ENCODE assay signal across 14 cellular contexts in the genomic region with DNA sequence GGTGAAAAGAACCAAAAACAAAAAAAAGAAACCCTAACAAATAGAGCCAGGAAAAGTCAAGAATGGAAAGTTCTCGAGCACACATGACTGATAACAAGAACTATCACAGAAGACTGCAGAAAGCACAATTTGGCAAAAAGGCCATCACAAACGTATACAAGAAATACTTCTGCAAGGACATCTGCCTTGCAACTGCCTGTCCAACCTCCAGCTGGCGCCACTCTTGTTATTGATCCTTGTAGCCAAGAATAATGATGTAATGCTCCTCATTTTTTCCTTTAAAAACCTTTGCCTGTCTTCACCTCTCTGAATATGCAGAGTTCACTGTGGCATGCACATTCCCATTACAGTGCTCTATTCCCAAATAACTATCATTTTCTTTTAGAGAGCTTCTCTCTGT.
DNase-seq lines count a peak whose midpoint lies in the region; ATAC-seq and TF ChIP-seq lines count a peak whose summit lies in the region.
"Had no signal": no experiment of that assay in that cellular context is flagged by ENCODE, and none has a peak within 500 bp of the region (broad histone marks: within the 10 kb centered on the region; RNA-seq: fewer than 3 reads in every experiment).

No MANE protein-coding gene starts in this region.

- no peak overlapping the region for H3K4me3 Mint-ChIP-seq in T-helper 2 cell treated with Interferon-gamma antibody and Interleukin-4, amounts not matched to agents 5 μg/mL and 100 μg/mL, for 36 hours
- H3K4me3 Mint-ChIP-seq: CD4-positive, alpha-beta T cell had no signal

- H3K27ac ChIP-seq in OCI-LY3 (ENCODE audit: low read length): no peak overlapping the region

- no peaks in the 10 kb centered on the region for H3K36me3 ChIP-seq in OCI-LY3 (replicated peaks; ENCODE audit: low read depth, low read length)

- no peaks in the 10 kb centered on the region for H3K36me3 Mint-ChIP-seq in T-helper 2 cell treated with Interferon-gamma antibody and Interleukin-4, amounts not matched to agents 5 μg/mL and 100 μg/mL, for 36 hours (ENCODE audit: low read depth)

- no peaks in the 10 kb centered on the region for H3K9me3 ChIP-seq in OCI-LY3 (ENCODE audit: insufficient read depth, low read length)

- peak overlapping the region; percentile 18; the same call in 1 of the 2 replicates for H2AFZ ChIP-seq in OCI-LY3 (ENCODE audit: low read depth, low read length)

- no peaks in the 10 kb centered on the region for H3K79me2 ChIP-seq in OCI-LY3 (ENCODE audit: low read length)

- in situ Hi-C loops in ACHN (cut with HindIII; ENCODE audit: low pct_ligation_motif_present, low pct_unique_long_range_greater_than_20kb, low sequenced_read_pairs): no loop called here

- DNase-seq in ACHN (peak; percentile 6), fibroblast of villous mesenchyme (ENCODE audit: low read depth) (peak; percentile 11), NCI-H748 (lab: John Stamatoyannopoulos, UW; ENCODE audit: unreplicated experiment) (no peak), UCSD-AML1 (lab: John Stamatoyannopoulos, UW; ENCODE audit: unreplicated experiment) (no peak)
- DNase-seq in T-helper 2 cell treated with Interferon-gamma antibody and Interleukin-4, amounts not matched to agents 5 μg/mL and 100 μg/mL, for 36 hours (ENCODE audit: low spot score): no peak
- DNase-seq: activated CD4-positive, CD25-positive, alpha-beta regulatory T cell; caudate nucleus; CD4-positive, alpha-beta T cell; NCI-H2081; posterior cingulate gyrus; stimulated activated CD4-positive, alpha-beta T cell treated with anti-CD3 and anti-CD28 coated beads, Interleukin-4, amount 100 ng/mL, for 4 hours had no signal

- no peak overlapping the region for H3K27ac Mint-ChIP-seq in T-helper 2 cell treated with Interferon-gamma antibody and Interleukin-4, amounts not matched to agents 5 μg/mL and 100 μg/mL, for 36 hours
- H3K27ac Mint-ChIP-seq: CD4-positive, alpha-beta T cell had no signal

- no peaks in the 10 kb centered on the region for H3K27me3 Mint-ChIP-seq in T-helper 2 cell treated with Interferon-gamma antibody and Interleukin-4, amounts not matched to agents 5 μg/mL and 100 μg/mL, for 36 hours (ENCODE audit: low read depth)
- H3K27me3 Mint-ChIP-seq: CD4-positive, alpha-beta T cell had no signal

- H3K4me1 Mint-ChIP-seq in T-helper 2 cell treated with Interferon-gamma antibody and Interleukin-4, amounts not matched to agents 5 μg/mL and 100 μg/mL, for 36 hours (ENCODE audit: low read depth): no peaks in the 10 kb centered on the region

- no peak overlapping the region for H3K9ac ChIP-seq in OCI-LY3 (ENCODE audit: low read length)

- H4K20me1 ChIP-seq in OCI-LY3 (ENCODE audit: insufficient read depth, low read length): no peaks in the 10 kb centered on the region

- no peaks in the 10 kb centered on the region for H3K4me1 ChIP-seq in OCI-LY3 (ENCODE audit: low read length)

- H3K9me3 Mint-ChIP-seq in T-helper 2 cell treated with Interferon-gamma antibody and Interleukin-4, amounts not matched to agents 5 μg/mL and 100 μg/mL, for 36 hours: no peaks in the 10 kb centered on the region

- no peak for ATAC-seq in HG02759 (IDR thresholded peaks at IDR 0.05; ENCODE audit: unreplicated experiment)

- H3K4me3 ChIP-seq in OCI-LY3 (ENCODE audit: low read length) (no peak overlapping the region), fibroblast of villous mesenchyme (ENCODE audit: low read depth, low read length) (no peak overlapping the region)

- no peaks in the 10 kb centered on the region for H3K27me3 ChIP-seq in OCI-LY3 (ENCODE audit: low read depth, low read length)

- no peak overlapping the region for H3K4me2 ChIP-seq in OCI-LY3 (ENCODE audit: low read length)

- TF ChIP-seq CTCF in GM12872 (IDR thresholded peaks at IDR 0.05; ENCODE audit: insufficient read depth, low read depth, low read length): peak; percentile 47; the same call in 2 of the 3 replicates
- peak; percentile 61 for TF ChIP-seq CTCF in OCI-LY3 (IDR thresholded peaks at IDR 0.05; ENCODE audit: low read depth, low read length)
- peak; percentile 40 for TF ChIP-seq CTCF in fibroblast of villous mesenchyme (IDR thresholded peaks at IDR 0.05; ENCODE audit: insufficient read depth, low read depth, low read length)

Comparison
In these comparisons a context has a peak if more than half of its experiments do, and no peak if none do; other contexts are left out.
1. DNase-seq: peak in ACHN (single experiment) and fibroblast of villous mesenchyme (single experiment); none in T-helper 2 cell treated with Interferon-gamma antibody and Interleukin-4, amounts not matched to agents 5 μg/mL and 100 μg/mL, for 36 hours (single experiment), NCI-H748 (single experiment) and UCSD-AML1 (single experiment).
2. Peak in every context shown above with its lines, with median percentiles within 50 percentile points of each other: CTCF ChIP-seq.